In the genomic region with DNA sequence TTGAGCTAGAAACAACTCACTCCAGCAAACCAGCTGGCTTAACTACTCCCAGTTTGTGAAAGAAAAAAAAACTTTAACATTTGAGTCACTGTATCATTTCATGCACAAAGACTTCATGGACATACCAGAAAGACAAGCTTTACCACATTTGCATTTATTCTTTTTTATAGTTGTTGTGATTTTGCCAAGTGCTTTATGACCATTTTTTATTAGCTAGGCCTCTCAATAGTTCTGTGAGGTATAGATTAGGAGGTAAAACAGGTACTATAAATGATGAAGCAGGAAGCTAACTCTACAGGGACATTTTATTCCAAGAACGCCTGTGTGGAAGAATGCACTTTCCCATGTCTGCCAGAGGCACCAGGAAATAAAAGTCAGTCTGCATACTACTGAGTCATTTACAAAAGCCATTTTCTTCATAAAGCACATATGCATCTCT, we compare ENCODE assay signal across 15 cellular contexts. TPM values are rescaled to one million over a fixed set of nuclear protein-coding genes. Genes with fewer than 3 reads are reported as not detected.
DNase-seq lines count a peak whose midpoint lies in the region; ATAC-seq and TF ChIP-seq lines count a peak whose summit lies in the region.
"Had no signal": no experiment of that assay in that cellular context is flagged by ENCODE, and none has a peak within 500 bp of the region (broad histone marks: within the 10 kb centered on the region; RNA-seq: fewer than 3 reads in every experiment).

No MANE protein-coding gene starts in this region.

- H3K27ac Mint-ChIP-seq in nephron (peak overlapping the region in 2 of 3 experiments; percentile 9 to 66), immature natural killer cell (no peak overlapping the region)

- no peaks in the 10 kb centered on the region for H3K4me1 ChIP-seq in sigmoid colon
- H3K4me1 ChIP-seq: adrenal gland, vagina had no signal

- no peak overlapping the region for H3K4me3 ChIP-seq in BJ (ENCODE audit: low read depth, low read length)
- no peak overlapping the region for H3K4me3 ChIP-seq in epithelial cell of esophagus (ENCODE audit: low read length)
- H3K4me3 ChIP-seq in sigmoid colon, result no peak overlapping the region
- H3K4me3 ChIP-seq: adrenal gland, BLaER1, vagina had no signal

- no peak overlapping the region for H3K27ac ChIP-seq in sigmoid colon
- H3K27ac ChIP-seq: adrenal gland, BLaER1 had no signal

- H3K9me3 ChIP-seq in sigmoid colon, result no peaks in the 10 kb centered on the region
- H3K9me3 ChIP-seq: adrenal gland, BLaER1, vagina had no signal

- H3K36me3 Mint-ChIP-seq in nephron (ENCODE audit: low read depth), result no peaks in the 10 kb centered on the region
- no peaks in the 10 kb centered on the region for H3K36me3 Mint-ChIP-seq in immature natural killer cell

- H3K27me3 Mint-ChIP-seq in nephron (ENCODE audit: low read depth), result peaks cover 6% of the 10 kb centered on the region
- peaks cover 0 to 2% (median 0%) of the 10 kb centered on the region in 3 donors for H3K27me3 Mint-ChIP-seq in immature natural killer cell (ENCODE audit: low read depth in 3 of 3)

- H3K4me1 Mint-ChIP-seq in nephron (no peaks in the 10 kb centered on the region), immature natural killer cell (peaks cover 9 to 10% of the 10 kb centered on the region in 2 donors)
- H3K4me1 Mint-ChIP-seq: neural crest cell had no signal

- CTCF ChIA-PET in BJ (lab: Yijun Ruan, JAX), result interaction anchor here (2.8 kb wide), 1 partner anchor 86 kb away, joined by 10 read pairs; no protein-coding TSS in a partner anchor

- H3K27me3 ChIP-seq in BJ (ENCODE audit: control insufficient read depth, insufficient read depth, low read length), result no peaks in the 10 kb centered on the region
- H3K27me3 ChIP-seq in sigmoid colon, result no peaks in the 10 kb centered on the region
- H3K27me3 ChIP-seq: adrenal gland, BLaER1, vagina had no signal

- no peak overlapping the region for H3K4me3 Mint-ChIP-seq in nephron
- no peak overlapping the region for H3K4me3 Mint-ChIP-seq in immature natural killer cell
- H3K4me3 Mint-ChIP-seq: neural crest cell had no signal

- TF ChIP-seq CTCF in BJ (IDR thresholded peaks at IDR 0.05; ENCODE audit: insufficient read depth, low read depth, low read length) (no peak), epithelial cell of esophagus (IDR thresholded peaks at IDR 0.05; ENCODE audit: insufficient read depth, low read depth, low read length, missing control alignments) (no peak), nephron (IDR thresholded peaks at IDR 0.05; ENCODE audit: unreplicated experiment in 3 of 3) (no peak), sigmoid colon (IDR thresholded peaks at IDR 0.05) (no peak)

- no peaks in the 10 kb centered on the region for H3K36me3 ChIP-seq in BJ (ENCODE audit: control insufficient read depth, insufficient read depth, low read length)
- no peaks in the 10 kb centered on the region for H3K36me3 ChIP-seq in sigmoid colon
- H3K36me3 ChIP-seq: adrenal gland, BLaER1, vagina had no signal

- no peak for TF ChIP-seq POLR2A in sigmoid colon (IDR thresholded peaks at IDR 0.05)

- intact Hi-C loops in sigmoid colon (cut with DNase I), result no loop called here

- 19 to 43% methylated on average over 1 of the region's 1 CpG for WGBS in sigmoid colon, 2 donors

- TF ChIP-seq EP300 in sigmoid colon (IDR thresholded peaks at IDR 0.05), result no peak

- ATAC-seq in HG03108 (IDR thresholded peaks at IDR 0.05; ENCODE audit: unreplicated experiment), result no peak
- ATAC-seq: HepG2 had no signal

- POLR2A ChIA-PET in BJ (lab: Charles Lee), result no interaction called here

- H3K9me3 Mint-ChIP-seq in nephron, result no peaks in the 10 kb centered on the region
- no peaks in the 10 kb centered on the region for H3K9me3 Mint-ChIP-seq in immature natural killer cell
- H3K9me3 Mint-ChIP-seq: neural crest cell had no signal

- DNase-seq in BJ (ENCODE audit: low read depth) (peak; percentile 37), NCI-H1048 (lab: John Stamatoyannopoulos, UW) (peak; percentile 72), epithelial cell of esophagus (ENCODE audit: low read depth) (peak; percentile 86), immature natural killer cell (no peak), sigmoid colon (no peak), NCI-H2107 treated with DMSO at 0.1 percent for 48 hours (lab: John Stamatoyannopoulos, UW; ENCODE audit: unreplicated experiment) (no peak)
- DNase-seq: adrenal gland, NCI-H1694, NCI-H774 had no signal

RNA-seq across cellular contexts. Expression of gene DENND1B, which starts 8.2 kb away (rescaled TPM):
- polyA plus RNA-seq in BJ (2011; rRNA removed), result 5.2 and 10.4 TPM in 2 replicates
- polyA minus RNA-seq in BJ (2011; rRNA and poly(A)+ RNA removed), result 14.3 and 17.4 TPM in 2 replicates
- 10 to 100 TPM; 15.6 to 19.2 (median 18.5) TPM for polyA plus RNA-seq in immature natural killer cell
- 10 to 100 TPM in 3 of 4 donors, 1 to 10 TPM in 1; 8.6 to 16.8 (median 11.5) TPM for total RNA-seq in sigmoid colon
- 1 to 10 TPM; 6.6 to 9.5 (median 8.4) TPM for polyA plus RNA-seq in sigmoid colon

Comparison
In these comparisons a context has a peak if more than half of its experiments do, and no peak if none do; other contexts are left out.
1. DNase-seq: peak in BJ (single experiment), NCI-H1048 (single experiment) and epithelial cell of esophagus (single experiment); none in immature natural killer cell (0 of 3), sigmoid colon (single experiment) and NCI-H2107 treated with DMSO at 0.1 percent for 48 hours (single experiment).
2. H3K27ac Mint-ChIP-seq: peak in nephron (2 of 3); none in immature natural killer cell (0 of 6).